Comparison of ENCODE assay signal across 1 cellular context in genomic region chr10:48187713-48188541, GRCh38.
TF ChIP-seq lines count a peak whose summit lies in the region.

No MANE protein-coding gene starts in this region.

TF ChIP-seq in HepG2, 621 proteins besides CTCF, POLR2A, EP300 and RAD21 (continued from another document):
- TF ChIP-seq ARID3A (IDR thresholded peaks at IDR 0.05; ENCODE audit: low read depth, low read length) (0 out of 2 replicates have a peak, but pooled peaks have one; percentile 18), ZFX (CRISPR knock-in tag; IDR thresholded peaks at IDR 0.05; ENCODE audit: low read depth) (0 out of 2 replicates have a peak, but pooled peaks have one; percentile 3), TRIM24 (CRISPR knock-in tag; IDR thresholded peaks at IDR 0.05) (0 out of 2 replicates have a peak, but pooled peaks have one; percentile 20), ZBTB42 (CRISPR knock-in tag; IDR thresholded peaks at IDR 0.05) (no peak), GABPA (IDR thresholded peaks at IDR 0.05; ENCODE audit: low read depth, low read length) (no peak), GABPA (CRISPR knock-in tag; IDR thresholded peaks at IDR 0.05; ENCODE audit: low read depth) (no peak), RXRB (CRISPR knock-in tag; IDR thresholded peaks at IDR 0.05; ENCODE audit: borderline replicate concordance) (peak; percentile 12; the same call in 1 of the 2 replicates), ASH2L (IDR thresholded peaks at IDR 0.05; ENCODE audit: insufficient read length, low read depth, low read length) (peak; percentile 23), HNF4A (CRISPR knock-in tag; IDR thresholded peaks at IDR 0.05) (peak; percentile 49), ZFP90 (CRISPR knock-in tag; IDR thresholded peaks at IDR 0.05; ENCODE audit: borderline replicate concordance) (no peak), EHMT2 (IDR thresholded peaks at IDR 0.05; ENCODE audit: borderline replicate concordance, low read depth, low read length) (peak; percentile 41; the same call in 1 of the 2 replicates), RXRA (CRISPR knock-in tag; IDR thresholded peaks at IDR 0.05) (peak; percentile 65; the same call in 1 of the 2 replicates), SP140L (CRISPR knock-in tag; IDR thresholded peaks at IDR 0.05; ENCODE audit: borderline replicate concordance) (no peak), FOXA3 (CRISPR knock-in tag; IDR thresholded peaks at IDR 0.05) (0 out of 2 replicates have a peak, but pooled peaks have one; percentile 24), FOXA1 (IDR thresholded peaks at IDR 0.05) (no peak), FOXA1 (CRISPR knock-in tag; IDR thresholded peaks at IDR 0.05) (peak; percentile 6; the same call in 1 of the 2 replicates), FOSL2 (CRISPR knock-in tag; IDR thresholded peaks at IDR 0.05) (peak; percentile 38), NR2F6 (IDR thresholded peaks at IDR 0.05) (peak; percentile 47; the same call in 1 of the 2 replicates), NR2F6 (CRISPR knock-in tag; IDR thresholded peaks at IDR 0.05) (no peak), SOX5 (CRISPR knock-in tag; IDR thresholded peaks at IDR 0.05; ENCODE audit: borderline replicate concordance) (peak; percentile 48), CEBPB (IDR thresholded peaks at IDR 0.05; ENCODE audit: borderline replicate concordance, low read depth, low read length) (peak; percentile 61), ZNF414 (CRISPR knock-in tag; IDR thresholded peaks at IDR 0.05) (0 out of 2 replicates have a peak, but pooled peaks have one; percentile 20), ZNF552 (CRISPR knock-in tag; IDR thresholded peaks at IDR 0.05; ENCODE audit: borderline replicate concordance) (no peak), LCORL (IDR thresholded peaks at IDR 0.05) (no peak), LCORL (CRISPR knock-in tag; IDR thresholded peaks at IDR 0.05) (0 out of 2 replicates have a peak, but pooled peaks have one; percentile 25), THAP11 (CRISPR knock-in tag; IDR thresholded peaks at IDR 0.05) (no peak), TEAD3 (CRISPR knock-in tag; optimal IDR thresholded peaks at IDR 0.05; ENCODE audit: borderline replicate concordance) (peak; percentile 22), SOX6 (IDR thresholded peaks at IDR 0.05) (no peak), SOX6 (CRISPR knock-in tag; IDR thresholded peaks at IDR 0.05) (peak; percentile 65), DMTF1 (CRISPR knock-in tag; IDR thresholded peaks at IDR 0.05) (no peak), ZNF501 (CRISPR knock-in tag; IDR thresholded peaks at IDR 0.05) (0 out of 2 replicates have a peak, but pooled peaks have one; percentile 32), CEBPG (CRISPR knock-in tag; IDR thresholded peaks at IDR 0.05) (0 out of 2 replicates have a peak, but pooled peaks have one; percentile 18), ZNF687 (CRISPR knock-in tag; IDR thresholded peaks at IDR 0.05) (peak; percentile 47), SAP130 (CRISPR knock-in tag; IDR thresholded peaks at IDR 0.05; ENCODE audit: low read depth) (peak; percentile 17; the same call in 1 of the 2 replicates)
